ENCODE assay signal across 8 cellular contexts in genomic region chr10:80493482-80494021, GRCh38. TPM values are rescaled to one million over a fixed set of nuclear protein-coding genes. Genes with fewer than 3 reads are reported as not detected.
DNase-seq lines count a peak whose midpoint lies in the region; ATAC-seq and TF ChIP-seq lines count a peak whose summit lies in the region.

No MANE protein-coding gene starts in this region.

- peak overlapping the region; percentile 87 for H3K27ac Mint-ChIP-seq in T-helper 2 cell treated with Interferon-gamma antibody and Interleukin-4, amounts not matched to agents 5 μg/mL and 100 μg/mL, for 36 hours
- H3K27ac Mint-ChIP-seq in type B pancreatic cell: peak overlapping the region; percentile 43

- peak overlapping the region; percentile 74 for H3K4me3 Mint-ChIP-seq in T-helper 2 cell treated with Interferon-gamma antibody and Interleukin-4, amounts not matched to agents 5 μg/mL and 100 μg/mL, for 36 hours
- H3K4me3 Mint-ChIP-seq in type B pancreatic cell: no peak overlapping the region

- intact Hi-C loops in cardiac septum (cut with DNase I): no loop called here

- no peak for TF ChIP-seq CTCF in type B pancreatic cell (conservative IDR thresholded peaks at IDR 0.05)

- no peaks in the 10 kb centered on the region for H3K27me3 Mint-ChIP-seq in T-helper 2 cell treated with Interferon-gamma antibody and Interleukin-4, amounts not matched to agents 5 μg/mL and 100 μg/mL, for 36 hours (ENCODE audit: low read depth)
- H3K27me3 Mint-ChIP-seq in type B pancreatic cell: no peaks in the 10 kb centered on the region

- peak; percentile 17 for DNase-seq in SIG-M5 treated with dmso at 0.1 percent for 504 hours (lab: John Stamatoyannopoulos, UW; ENCODE audit: unreplicated experiment)
- no peak for DNase-seq in SIG-M5 (lab: John Stamatoyannopoulos, UW)
- DNase-seq in T-helper 2 cell treated with Interferon-gamma antibody and Interleukin-4, amounts not matched to agents 5 μg/mL and 100 μg/mL, for 36 hours (ENCODE audit: low spot score): no peak
- DNase-seq in cardiac septum (ENCODE audit: low spot score): peak; percentile 9
- no peak for DNase-seq in type B pancreatic cell (ENCODE audit: extremely low spot score, unreplicated experiment)
- DNase-seq in NCI-H526 treated with DMSO at 0.1 percent for 48 hours (lab: John Stamatoyannopoulos, UW): no peak
- DNase-seq in NCI-H2081 (lab: John Stamatoyannopoulos, UW): no peak

- peaks cover 83% of the 10 kb centered on the region for H3K4me1 Mint-ChIP-seq in T-helper 2 cell treated with Interferon-gamma antibody and Interleukin-4, amounts not matched to agents 5 μg/mL and 100 μg/mL, for 36 hours (ENCODE audit: low read depth)
- H3K4me1 Mint-ChIP-seq in type B pancreatic cell (ENCODE audit: unreplicated experiment): peaks cover 33% of the 10 kb centered on the region

- peaks cover 12% of the 10 kb centered on the region for H3K9me3 Mint-ChIP-seq in T-helper 2 cell treated with Interferon-gamma antibody and Interleukin-4, amounts not matched to agents 5 μg/mL and 100 μg/mL, for 36 hours
- no peaks in the 10 kb centered on the region for H3K9me3 Mint-ChIP-seq in type B pancreatic cell

- H3K36me3 Mint-ChIP-seq in T-helper 2 cell treated with Interferon-gamma antibody and Interleukin-4, amounts not matched to agents 5 μg/mL and 100 μg/mL, for 36 hours (ENCODE audit: low read depth): peaks cover 89% of the 10 kb centered on the region
- H3K36me3 Mint-ChIP-seq in type B pancreatic cell: peaks cover 60% of the 10 kb centered on the region

- peak; percentile 72 for ATAC-seq in HG02852 (IDR thresholded peaks at IDR 0.05; ENCODE audit: unreplicated experiment)

RNA-seq across cellular contexts. Expression of gene TSPAN14, which starts 39.4 kb away (rescaled TPM):
- total RNA-seq in cardiac septum: 20.1 TPM
- total RNA-seq in type B pancreatic cell (ENCODE audit: low replicate concordance): 111 and 159 TPM in 2 replicates

RNA-seq across cellular contexts. Expression of gene SH2D4B, which starts 44.1 kb away (rescaled TPM):
- total RNA-seq in cardiac septum (not detected), type B pancreatic cell (ENCODE audit: low replicate concordance) (0.07 and 0.10 TPM in 2 replicates)

Comparison
In these comparisons a context has a peak if more than half of its experiments do, and no peak if none do; other contexts are left out.
1. DNase-seq: peak in SIG-M5 treated with dmso at 0.1 percent for 504 hours (single experiment) and cardiac septum (single experiment); none in SIG-M5 (single experiment), T-helper 2 cell treated with Interferon-gamma antibody and Interleukin-4, amounts not matched to agents 5 μg/mL and 100 μg/mL, for 36 hours (single experiment), type B pancreatic cell (single experiment), NCI-H526 treated with DMSO at 0.1 percent for 48 hours (single experiment) and NCI-H2081 (0 of 2).